Comparison of ENCODE assay signal across 20 cellular contexts in genomic region chr20:53574819-53575218, GRCh38. TPM values are rescaled to one million over a fixed set of nuclear protein-coding genes. Genes with fewer than 3 reads are reported as not detected.
DNase-seq lines count a peak whose midpoint lies in the region; ATAC-seq, FAIRE-seq and TF ChIP-seq lines count a peak whose summit lies in the region.
"Had no signal": no experiment of that assay in that cellular context is flagged by ENCODE, and none has a peak within 500 bp of the region (broad histone marks: within the 10 kb centered on the region; RNA-seq: fewer than 3 reads in every experiment).

No MANE protein-coding gene starts in this region.

- H3K4me1 ChIP-seq in right atrium auricular region (peaks cover 0 to 24% of the 10 kb centered on the region in 2 donors), left ventricle myocardium inferior (peaks cover 36% of the 10 kb centered on the region), foreskin keratinocyte (peaks cover 10% of the 10 kb centered on the region), stomach (peaks cover 21 to 86% (median 55%) of the 10 kb centered on the region in 4 donors)

- peaks cover 80% of the 10 kb centered on the region for H3K36me3 ChIP-seq in right atrium auricular region
- peaks cover 81% of the 10 kb centered on the region for H3K36me3 ChIP-seq in left ventricle myocardium inferior
- H3K36me3 ChIP-seq in stomach, result peaks cover 62 to 88% (median 82%) of the 10 kb centered on the region in 4 donors
- H3K36me3 ChIP-seq: breast epithelium had no signal

- H3K9me3 ChIP-seq in right atrium auricular region (no peaks in the 10 kb centered on the region), left ventricle myocardium inferior (replicated peaks) (no peaks in the 10 kb centered on the region), stomach (no peaks in the 10 kb centered on the region)
- H3K9me3 ChIP-seq: breast epithelium, heart left ventricle, sigmoid colon, thoracic aorta had no signal

- peaks cover 21% of the 10 kb centered on the region for H3K4me1 Mint-ChIP-seq in WTC11

- no peak overlapping the region for H3K4me3 Mint-ChIP-seq in WTC11

- CTCF ChIA-PET in WTC11 (lab: Charles Lee), result interaction anchor here (0.7 kb wide), 1 partner anchor 272 kb away, joined by 4 read pairs; no protein-coding TSS in a partner anchor

- FAIRE-seq in H54 (lab: Jason Lieb, UNC), result no peak

- DNase-seq in right atrium auricular region (ENCODE audit: low spot score), result peak; percentile 57
- no peak for DNase-seq in left ventricle myocardium inferior
- DNase-seq in WTC11 (ENCODE audit: low spot score), result no peak
- DNase-seq in foreskin keratinocyte, result peak in 1 of 2 donors; percentile 45
- DNase-seq in stomach, result peak; percentile 0
- no peak for DNase-seq in H54 (ENCODE audit: insufficient read length, low spot score)
- no peak for DNase-seq in ureter (ENCODE audit: low spot score)
- DNase-seq: DMS153; dorsolateral prefrontal cortex; heart left ventricle; islet precursor cell; NCI-H2029 treated with DMSO at 0.1 percent for 48 hours; NCI-H526 treated with DMSO at 0.1 percent for 48 hours; PC-3; sigmoid colon; stimulated activated CD4-positive, alpha-beta T cell treated with anti-CD3 and anti-CD28 coated beads, Interleukin-1b, Interleukin-23, amount 100 ng/mL, for 48 hours had no signal

- no peak for TF ChIP-seq EP300 in stomach (IDR thresholded peaks at IDR 0.05)

- H3K27ac ChIP-seq in right atrium auricular region (no peak overlapping the region), left ventricle myocardium inferior (replicated peaks) (no peak overlapping the region), foreskin keratinocyte (no peak overlapping the region), stomach (no peak overlapping the region)
- H3K27ac ChIP-seq: breast epithelium, dorsolateral prefrontal cortex, heart left ventricle, sigmoid colon, thoracic aorta had no signal

- POLR2A ChIA-PET in WTC11 (lab: Charles Lee), result no interaction called here

- ATAC-seq in WTC11 (no peak), foreskin keratinocyte (peak; percentile 61), GM21526 (IDR thresholded peaks at IDR 0.05; ENCODE audit: low FRiP score, unreplicated experiment) (no peak)
- ATAC-seq: heart left ventricle, PC-3, SK-N-SH treated with all-trans-retinoic acid at 6 μM for 48 hours had no signal

- no peaks in the 10 kb centered on the region for H3K27me3 ChIP-seq in right atrium auricular region
- no peaks in the 10 kb centered on the region for H3K27me3 ChIP-seq in left ventricle myocardium inferior (ENCODE audit: low read depth)
- H3K27me3 ChIP-seq in foreskin keratinocyte, result no peaks in the 10 kb centered on the region
- H3K27me3 ChIP-seq in stomach, result no peaks in the 10 kb centered on the region
- H3K27me3 ChIP-seq: breast epithelium, dorsolateral prefrontal cortex, heart left ventricle, sigmoid colon had no signal

- 88 to 93% (median 90%) methylated on average over 6 of the region's 6 CpGs for WGBS in stomach, 5 donors

- peaks cover 80% of the 10 kb centered on the region for H3K36me3 Mint-ChIP-seq in WTC11

- intact Hi-C loops in left ventricle myocardium inferior (cut with micrococcal nuclease), result loop anchor here (5.0 to 10.0 kb wide), 2 partner anchors 367 to 490 kb away; no protein-coding TSS in a partner anchor
- intact Hi-C loops in stomach (cut with DNase I; ENCODE audit: low total_unique reads), result loop anchor here (10.0 kb wide), 2 partner anchors 340 to 370 kb away; no protein-coding TSS in a partner anchor

- no peaks in the 10 kb centered on the region for H3K9me3 Mint-ChIP-seq in WTC11

- TF ChIP-seq POLR2A in stomach (IDR thresholded peaks at IDR 0.05) (no peak), H54 (IDR thresholded peaks at IDR 0.05; ENCODE audit: low read depth, low read length) (no peak)

- H3K27me3 Mint-ChIP-seq in WTC11 (ENCODE audit: low read depth), result no peaks in the 10 kb centered on the region

- H3K27ac Mint-ChIP-seq in WTC11, result peak overlapping the region; percentile 41; the same call in 1 of the 2 replicates

- H3K4me3 ChIP-seq in right atrium auricular region (no peak overlapping the region), left ventricle myocardium inferior (no peak overlapping the region), stomach (no peak overlapping the region)
- H3K4me3 ChIP-seq: breast epithelium, dorsolateral prefrontal cortex, heart left ventricle, sigmoid colon, thoracic aorta had no signal

- no peak for TF ChIP-seq CTCF in right atrium auricular region (IDR thresholded peaks at IDR 0.05)
- no peak for TF ChIP-seq CTCF in left ventricle myocardium inferior (IDR thresholded peaks at IDR 0.05; ENCODE audit: borderline replicate concordance)
- TF ChIP-seq CTCF in WTC11 (IDR thresholded peaks at IDR 0.05), result no peak
- no peak for TF ChIP-seq CTCF in foreskin keratinocyte (conservative IDR thresholded peaks at IDR 0.05)
- TF ChIP-seq CTCF in stomach (IDR thresholded peaks at IDR 0.05), result no peak

TF ChIP-seq in WTC11, 78 proteins besides CTCF, POLR2A, EP300 and RAD21 (continues in another document):
- TF ChIP-seq CBFB (CRISPR knock-in tag; IDR thresholded peaks at IDR 0.05; ENCODE audit: low read depth) (no peak), E2F5 (CRISPR knock-in tag; IDR thresholded peaks at IDR 0.05) (no peak), NR3C1 (CRISPR knock-in tag; conservative IDR thresholded peaks at IDR 0.05; ENCODE audit: low read depth) (no peak), SP1 (CRISPR knock-in tag; conservative IDR thresholded peaks at IDR 0.05) (no peak), ZNF138 (CRISPR knock-in tag; conservative IDR thresholded peaks at IDR 0.05) (no peak), FOXJ3 (CRISPR knock-in tag; IDR thresholded peaks at IDR 0.05; ENCODE audit: borderline replicate concordance) (no peak), NR2C2 (CRISPR knock-in tag; IDR thresholded peaks at IDR 0.05) (no peak)
- TF ChIP-seq, protein P1, sequence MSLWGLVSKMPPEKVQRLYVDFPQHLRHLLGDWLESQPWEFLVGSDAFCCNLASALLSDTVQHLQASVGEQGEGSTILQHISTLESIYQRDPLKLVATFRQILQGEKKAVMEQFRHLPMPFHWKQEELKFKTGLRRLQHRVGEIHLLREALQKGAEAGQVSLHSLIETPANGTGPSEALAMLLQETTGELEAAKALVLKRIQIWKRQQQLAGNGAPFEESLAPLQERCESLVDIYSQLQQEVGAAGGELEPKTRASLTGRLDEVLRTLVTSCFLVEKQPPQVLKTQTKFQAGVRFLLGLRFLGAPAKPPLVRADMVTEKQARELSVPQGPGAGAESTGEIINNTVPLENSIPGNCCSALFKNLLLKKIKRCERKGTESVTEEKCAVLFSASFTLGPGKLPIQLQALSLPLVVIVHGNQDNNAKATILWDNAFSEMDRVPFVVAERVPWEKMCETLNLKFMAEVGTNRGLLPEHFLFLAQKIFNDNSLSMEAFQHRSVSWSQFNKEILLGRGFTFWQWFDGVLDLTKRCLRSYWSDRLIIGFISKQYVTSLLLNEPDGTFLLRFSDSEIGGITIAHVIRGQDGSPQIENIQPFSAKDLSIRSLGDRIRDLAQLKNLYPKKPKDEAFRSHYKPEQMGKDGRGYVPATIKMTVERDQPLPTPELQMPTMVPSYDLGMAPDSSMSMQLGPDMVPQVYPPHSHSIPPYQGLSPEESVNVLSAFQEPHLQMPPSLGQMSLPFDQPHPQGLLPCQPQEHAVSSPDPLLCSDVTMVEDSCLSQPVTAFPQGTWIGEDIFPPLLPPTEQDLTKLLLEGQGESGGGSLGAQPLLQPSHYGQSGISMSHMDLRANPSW (CRISPR knock-in tag; conservative IDR thresholded peaks at IDR 0.05; ENCODE audit: low read depth), result no peak
- TF ChIP-seq, protein P2, sequence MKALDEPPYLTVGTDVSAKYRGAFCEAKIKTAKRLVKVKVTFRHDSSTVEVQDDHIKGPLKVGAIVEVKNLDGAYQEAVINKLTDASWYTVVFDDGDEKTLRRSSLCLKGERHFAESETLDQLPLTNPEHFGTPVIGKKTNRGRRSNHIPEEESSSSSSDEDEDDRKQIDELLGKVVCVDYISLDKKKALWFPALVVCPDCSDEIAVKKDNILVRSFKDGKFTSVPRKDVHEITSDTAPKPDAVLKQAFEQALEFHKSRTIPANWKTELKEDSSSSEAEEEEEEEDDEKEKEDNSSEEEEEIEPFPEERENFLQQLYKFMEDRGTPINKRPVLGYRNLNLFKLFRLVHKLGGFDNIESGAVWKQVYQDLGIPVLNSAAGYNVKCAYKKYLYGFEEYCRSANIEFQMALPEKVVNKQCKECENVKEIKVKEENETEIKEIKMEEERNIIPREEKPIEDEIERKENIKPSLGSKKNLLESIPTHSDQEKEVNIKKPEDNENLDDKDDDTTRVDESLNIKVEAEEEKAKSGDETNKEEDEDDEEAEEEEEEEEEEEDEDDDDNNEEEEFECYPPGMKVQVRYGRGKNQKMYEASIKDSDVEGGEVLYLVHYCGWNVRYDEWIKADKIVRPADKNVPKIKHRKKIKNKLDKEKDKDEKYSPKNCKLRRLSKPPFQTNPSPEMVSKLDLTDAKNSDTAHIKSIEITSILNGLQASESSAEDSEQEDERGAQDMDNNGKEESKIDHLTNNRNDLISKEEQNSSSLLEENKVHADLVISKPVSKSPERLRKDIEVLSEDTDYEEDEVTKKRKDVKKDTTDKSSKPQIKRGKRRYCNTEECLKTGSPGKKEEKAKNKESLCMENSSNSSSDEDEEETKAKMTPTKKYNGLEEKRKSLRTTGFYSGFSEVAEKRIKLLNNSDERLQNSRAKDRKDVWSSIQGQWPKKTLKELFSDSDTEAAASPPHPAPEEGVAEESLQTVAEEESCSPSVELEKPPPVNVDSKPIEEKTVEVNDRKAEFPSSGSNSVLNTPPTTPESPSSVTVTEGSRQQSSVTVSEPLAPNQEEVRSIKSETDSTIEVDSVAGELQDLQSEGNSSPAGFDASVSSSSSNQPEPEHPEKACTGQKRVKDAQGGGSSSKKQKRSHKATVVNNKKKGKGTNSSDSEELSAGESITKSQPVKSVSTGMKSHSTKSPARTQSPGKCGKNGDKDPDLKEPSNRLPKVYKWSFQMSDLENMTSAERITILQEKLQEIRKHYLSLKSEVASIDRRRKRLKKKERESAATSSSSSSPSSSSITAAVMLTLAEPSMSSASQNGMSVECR (CRISPR knock-in tag; IDR thresholded peaks at IDR 0.05; ENCODE audit: borderline replicate concordance), result no peak

RNA-seq across cellular contexts. Expression of gene ZNF217, which starts 18.8 kb away (rescaled TPM):
- total RNA-seq in right atrium auricular region (10 to 100 TPM in 1 of 2 donors, 1 to 10 TPM in 1; 7.6 to 13.8 TPM), left ventricle myocardium inferior (5.4 TPM), WTC11 (2021) (75.6 to 84.0 TPM (median 77.7 TPM) in 3 replicates), foreskin keratinocyte (36.8 and 37.4 TPM in 2 replicates), stomach (10 to 100 TPM; 24.3 to 40.2 (median 31.7) TPM), ureter (80.7 TPM)
- polyA plus RNA-seq in foreskin keratinocyte (5.1 and 5.9 TPM in 2 replicates), stomach (1 to 10 TPM; 6.3 to 9.6 (median 7.1) TPM)

Comparison
In these comparisons a context has a peak if more than half of its experiments do, and no peak if none do; other contexts are left out.
1. DNase-seq: peak in right atrium auricular region (single experiment) and stomach (single experiment); none in left ventricle myocardium inferior (single experiment), WTC11 (single experiment), H54 (single experiment) and ureter (single experiment).